Comparison of ENCODE assay signal across 8 cellular contexts in the genomic region with DNA sequence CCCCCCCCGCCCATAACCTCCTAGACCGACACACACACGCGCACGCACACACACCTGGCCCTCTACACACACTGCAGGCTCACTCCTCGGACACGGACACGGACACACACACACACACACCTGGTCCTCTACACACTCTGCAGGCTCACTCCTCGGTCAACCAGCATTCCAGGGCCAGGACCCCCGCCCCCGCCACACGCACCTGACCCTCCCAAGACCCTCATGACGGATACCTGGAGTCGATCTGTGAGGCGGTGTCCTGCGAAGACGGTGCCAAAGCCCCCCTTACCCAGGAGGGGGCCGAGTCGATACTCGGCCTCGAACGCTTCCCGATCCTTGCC. TPM values are rescaled to one million over a fixed set of nuclear protein-coding genes. Genes with fewer than 3 reads are reported as not detected.
A peak's percentile ranks its signal among the peaks of the same experiment; 100 is the strongest.
DNase-seq lines count a peak whose midpoint lies in the region; ATAC-seq and TF ChIP-seq lines count a peak whose summit lies in the region.

No MANE protein-coding gene starts in this region.

- peaks cover 72 to 78% of the 10 kb centered on the region in 2 experiments for H3K9me3 Mint-ChIP-seq in H9

- H3K18ac ChIP-seq in H9 (ENCODE audit: insufficient read length, low read depth, low read length), result peak overlapping the region; percentile 58

- peak overlapping the region; percentile 97 for H3K9ac ChIP-seq in H9 (ENCODE audit: extremely low read depth, insufficient read length, low read length)
- peak overlapping the region; percentile 63 for H3K9ac ChIP-seq in skeletal muscle satellite cell (ENCODE audit: low read depth, low read length)

- no CpG with 5 or more reads among the region's 23 CpGs for WGBS in H9 (ENCODE audit: extremely low coverage, insufficient read length, low lambda C conversion rate)

- peak overlapping the region; percentile 95 to 99 for H3K4me3 Mint-ChIP-seq in H9
- peak overlapping the region; percentile 91 for H3K4me3 Mint-ChIP-seq in T-helper 17 cell

- H3K4me1 ChIP-seq in H9 (ENCODE audit: insufficient read depth, low read length) (peaks cover 11% of the 10 kb centered on the region; the same call in 1 of the 2 replicates), skeletal muscle satellite cell (ENCODE audit: control insufficient read depth, insufficient read depth, low read length) (peaks cover 16% of the 10 kb centered on the region)

- peaks cover 28 to 48% of the 10 kb centered on the region in 2 experiments for H3K4me1 Mint-ChIP-seq in H9
- peaks cover 43% of the 10 kb centered on the region for H3K4me1 Mint-ChIP-seq in T-helper 17 cell

- H3K27me3 ChIP-seq in H9 (ENCODE audit: insufficient read depth, low read length) (no peaks in the 10 kb centered on the region), skeletal muscle satellite cell (ENCODE audit: control insufficient read depth, insufficient read depth, low read length) (no peaks in the 10 kb centered on the region)

- H3K79me2 ChIP-seq in H9 (ENCODE audit: insufficient read depth, low read length), result peaks cover 30% of the 10 kb centered on the region

- H2AFZ ChIP-seq in H9 (ENCODE audit: low read length), result no peak overlapping the region

- H2BK12ac ChIP-seq in H9 (ENCODE audit: insufficient read length, low read depth, low read length), result no peak overlapping the region

- no peak overlapping the region for H3K4ac ChIP-seq in H9 (ENCODE audit: low read depth, low read length)

- DNase-seq in H9, result no peak
- no peak for DNase-seq in T-helper 17 cell
- no peak for DNase-seq in foreskin fibroblast
- DNase-seq in putamen (ENCODE audit: low spot score), result no peak
- DNase-seq in GM10248 (ENCODE audit: extremely low spot score), result no peak
- no peak for DNase-seq in germinal center (ENCODE audit: low spot score)
- DNase-seq in stimulated activated CD4-positive, alpha-beta T cell treated with anti-CD3 and anti-CD28 coated beads, Interleukin-2, amount 100 ng/mL, for 48 hours, result no peak

- peak overlapping the region; percentile 39 for H3K27ac ChIP-seq in H9 (ENCODE audit: insufficient read length, low read depth, low read length)

- H3K79me1 ChIP-seq in H9 (ENCODE audit: insufficient read depth, low read depth, low read length, poor library complexity, severe bottlenecking), result peaks cover 4% of the 10 kb centered on the region

- no peak overlapping the region for H2AK5ac ChIP-seq in H9 (ENCODE audit: insufficient read length, low read length)

- ATAC-seq in T-helper 17 cell, result no peak

- no peak overlapping the region for H4K8ac ChIP-seq in H9 (replicated peaks; ENCODE audit: insufficient read length, low read depth, low read length)

- H3K9me3 ChIP-seq in H9 (ENCODE audit: control insufficient read depth, low read depth, low read length), result no peaks in the 10 kb centered on the region
- no peaks in the 10 kb centered on the region for H3K9me3 ChIP-seq in T-helper 17 cell (ENCODE audit: control insufficient read depth, low read length, poor library complexity, severe bottlenecking)
- no peaks in the 10 kb centered on the region for H3K9me3 ChIP-seq in skeletal muscle satellite cell (replicated peaks; ENCODE audit: low read length)

- peak overlapping the region; percentile 87 for H3K4me2 ChIP-seq in H9 (ENCODE audit: insufficient read depth, insufficient read length, low read length)
- H3K4me2 ChIP-seq in skeletal muscle satellite cell (ENCODE audit: low read length), result peak overlapping the region; percentile 84

- no peaks in the 10 kb centered on the region for H3K23me2 ChIP-seq in H9 (ENCODE audit: insufficient read length, low read depth, low read length, poor library complexity, severe bottlenecking)

- no peak overlapping the region for H4K91ac ChIP-seq in H9 (ENCODE audit: insufficient read length, low read depth, low read length)

- H2BK15ac ChIP-seq in H9 (ENCODE audit: low read depth, low read length), result no peak overlapping the region

- H3T11ph ChIP-seq in H9 (ENCODE audit: low read length), result no peak overlapping the region

- peak overlapping the region; percentile 83 for H2BK5ac ChIP-seq in H9 (ENCODE audit: insufficient read length, low read length)

- POLR2A ChIA-PET in GM10248 (lab: Yijun Ruan, JAX), result interaction anchor here (1.8 kb wide), 1 partner anchor 21 kb away, joined by 5 read pairs; no protein-coding TSS in a partner anchor

- peak overlapping the region; percentile 58 to 63 for H3K4me3 ChIP-seq in foreskin fibroblast (ENCODE audit: low read depth in 1 of 2, low read length in 2 of 2)
- H3K4me3 ChIP-seq in skeletal muscle satellite cell (ENCODE audit: low read length), result peak overlapping the region; percentile 71

- H3K56ac ChIP-seq in H9 (ENCODE audit: insufficient read length, low read depth, low read length), result peak overlapping the region; percentile 30

- no peak overlapping the region for H2BK20ac ChIP-seq in H9 (ENCODE audit: low read depth, low read length, poor library complexity, severe bottlenecking)

- H3K23ac ChIP-seq in H9 (ENCODE audit: insufficient read length, low read depth, low read length), result no peak overlapping the region

- H3K27me3 Mint-ChIP-seq in H9 (ENCODE audit: low read depth) (peaks cover 4% of the 10 kb centered on the region), T-helper 17 cell (no peaks in the 10 kb centered on the region)

- H4K20me1 ChIP-seq in H9 (ENCODE audit: control insufficient read depth, insufficient read depth, insufficient read length), result peaks cover 2% of the 10 kb centered on the region

- H3K36me3 ChIP-seq in skeletal muscle satellite cell (ENCODE audit: insufficient read depth, low read length), result peaks cover 5% of the 10 kb centered on the region

- CTCF ChIA-PET in GM10248 (lab: Yijun Ruan, JAX), result no interaction called here

- no peak overlapping the region for H4K5ac ChIP-seq in H9 (ENCODE audit: insufficient read length, low read depth, low read length)

- H3K14ac ChIP-seq in H9 (ENCODE audit: insufficient read depth, low read length), result peak overlapping the region; percentile 75; the same call in 1 of the 2 replicates

- no peak overlapping the region for H2BK120ac ChIP-seq in H9 (ENCODE audit: low read depth, low read length, poor library complexity, severe bottlenecking)

- H3K27ac Mint-ChIP-seq in H9 (peak overlapping the region; percentile 89 to 97 (median 94)), T-helper 17 cell (peak overlapping the region; percentile 97)

- TF ChIP-seq CTCF in H9 (conservative IDR thresholded peaks at IDR 0.05) (no peak), foreskin fibroblast (IDR thresholded peaks at IDR 0.05; ENCODE audit: low read depth, low read length) (no peak), GM10248 (IDR thresholded peaks at IDR 0.05; ENCODE audit: control extremely low read depth, extremely low read depth, low read depth, missing control alignments) (no peak)

- H3K36me3 Mint-ChIP-seq in H9 (ENCODE audit: insufficient read depth in 1 of 3, low read depth in 3 of 3) (peaks cover 56 to 67% (median 56%) of the 10 kb centered on the region in 3 experiments), T-helper 17 cell (ENCODE audit: low read depth) (peaks cover 12% of the 10 kb centered on the region)

RNA-seq across cellular contexts. Expression of a gene that starts 0.6 kb away (rescaled TPM):
- 154 and 163 TPM in 2 replicates for total RNA-seq in H9 (2021)
- 100 to 1,000 TPM; 301 to 481 TPM for total RNA-seq in T-helper 17 cell
- 2.6 and 4.3 TPM in 2 replicates for total RNA-seq in skeletal muscle satellite cell (2012; rRNA removed)

RNA-seq across cellular contexts. Expression of a gene that starts 6.8 kb away (rescaled TPM):
- total RNA-seq in H9 (2021), result 29.1 and 32.9 TPM in 2 replicates
- 10 to 100 TPM; 34.8 to 50.7 TPM for total RNA-seq in T-helper 17 cell
- 14.7 and 21.6 TPM in 2 replicates for total RNA-seq in skeletal muscle satellite cell (2012; rRNA removed)

RNA-seq across cellular contexts. Expression of a gene that starts 20.5 kb away (rescaled TPM):
- total RNA-seq in H9 (2021) (87.5 and 87.9 TPM in 2 replicates), T-helper 17 cell (10 to 100 TPM; 66.7 to 68.8 TPM)
- 43.2 and 43.6 TPM in 2 replicates for total RNA-seq in skeletal muscle satellite cell (2012; rRNA removed)

RNA-seq across cellular contexts. Expression of a gene that starts 20.7 kb away (rescaled TPM):
- total RNA-seq in H9 (2021), result 89.0 and 89.7 TPM in 2 replicates
- 10 to 100 TPM; 33.6 to 41.9 TPM for total RNA-seq in T-helper 17 cell
- 27.5 and 28.9 TPM in 2 replicates for total RNA-seq in skeletal muscle satellite cell (2012; rRNA removed)

RNA-seq across cellular contexts. Expression of a gene that starts 39.1 kb away (rescaled TPM):
- total RNA-seq in H9 (2021) (62.5 and 62.6 TPM in 2 replicates), T-helper 17 cell (10 to 100 TPM; 91.0 to 91.6 TPM)
- 25.3 and 29.1 TPM in 2 replicates for total RNA-seq in skeletal muscle satellite cell (2012; rRNA removed)
